In the genomic region with DNA sequence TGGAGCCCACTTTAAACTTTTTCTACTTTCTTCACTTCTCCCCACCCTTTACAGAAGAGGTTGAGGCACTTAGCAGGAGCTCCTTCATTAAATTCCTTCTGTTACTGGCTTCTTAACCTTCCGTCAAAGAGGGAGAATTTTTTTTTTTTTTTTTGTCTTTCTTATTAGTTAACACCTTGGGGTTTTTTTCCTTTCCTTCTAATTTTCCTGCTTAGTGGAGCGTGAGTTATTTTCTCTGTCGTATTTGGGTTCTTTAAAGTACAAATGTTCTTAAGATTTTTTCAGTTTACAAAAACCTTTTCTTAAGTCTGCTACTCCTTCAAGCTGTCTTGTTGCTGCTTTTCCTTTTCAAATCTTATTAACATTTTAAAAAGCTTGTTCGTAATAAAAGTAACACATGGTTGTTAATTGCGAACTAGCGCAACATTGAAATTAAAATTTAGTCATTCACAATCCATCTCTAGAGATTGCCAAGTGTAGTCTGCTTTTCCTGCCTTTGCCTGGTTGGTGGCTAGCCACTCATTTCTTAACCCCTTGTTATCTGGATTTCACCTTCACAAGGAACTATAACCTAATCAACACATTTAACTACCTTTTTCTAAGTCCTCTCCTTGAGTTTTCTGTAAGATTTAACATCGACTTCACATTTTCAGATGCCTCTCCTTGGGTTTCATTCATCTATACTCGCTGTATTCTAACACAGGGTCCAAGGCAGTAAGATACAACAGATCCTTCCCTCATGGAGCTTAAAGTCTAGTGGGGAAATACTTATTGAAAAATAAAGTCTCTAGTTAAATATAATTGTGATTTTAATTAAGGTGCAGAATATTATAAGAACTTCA, we compare ENCODE assay signal across 8 cellular contexts. TPM values are rescaled to one million over a fixed set of nuclear protein-coding genes. Genes with fewer than 3 reads are reported as not detected.
DNase-seq lines count a peak whose midpoint lies in the region; TF ChIP-seq lines count a peak whose summit lies in the region.

No MANE protein-coding gene starts in this region.

- no peaks in the 10 kb centered on the region for H3K27me3 ChIP-seq in MG63
- H3K27me3 ChIP-seq in neural cell (ENCODE audit: insufficient read depth, low read depth, low read length) = no peaks in the 10 kb centered on the region

- DNase-seq in Caki2 (ENCODE audit: low read depth) = peak; percentile 40
- no peak for DNase-seq in MG63
- DNase-seq in HPDE6-E6E7 (ENCODE audit: extremely low spot score) = no peak
- DNase-seq in KG1 (lab: John Stamatoyannopoulos, UW) = no peak
- no peak for DNase-seq in stimulated activated naive CD4-positive, alpha-beta T cell treated with Interleukin-2 at 50 U/mL for 16 hours (lab: John Stamatoyannopoulos, UW)
- DNase-seq in activated gamma-delta T cell (lab: John Stamatoyannopoulos, UW) = no peak

- no peaks in the 10 kb centered on the region for H3F3A ChIP-seq in neural cell (ENCODE audit: insufficient read depth, low read length, poor library complexity, severe bottlenecking)

- H3K9me3 ChIP-seq in MG63 (no peaks in the 10 kb centered on the region), neural cell (ENCODE audit: low read length) (no peaks in the 10 kb centered on the region)

- TF ChIP-seq CTCF in neural cell (IDR thresholded peaks at IDR 0.05; ENCODE audit: poor library complexity, severe bottlenecking) = no peak

- in situ Hi-C loops in Caki2 (cut with HindIII; ENCODE audit: low pct_unique_long_range_greater_than_20kb, low sequenced_read_pairs) = no loop called here

- no peaks in the 10 kb centered on the region for H3K9me2 ChIP-seq in neural cell (ENCODE audit: insufficient read depth, low read length)

- peak overlapping the region; percentile 75 for H3K4me3 ChIP-seq in MG63
- H3K4me3 ChIP-seq in neural cell (ENCODE audit: low read length) = peak overlapping the region; percentile 76

- TF ChIP-seq RAD21 in neural cell (conservative IDR thresholded peaks at IDR 0.05) = no peak

- H3K27ac ChIP-seq in cingulate gyrus (ENCODE audit: low read depth, low read length) = peak overlapping the region; percentile 39
- no peak overlapping the region for H3K27ac ChIP-seq in neural cell (ENCODE audit: low read length)

- no peak for TF ChIP-seq EP300 in neural cell (conservative IDR thresholded peaks at IDR 0.05; ENCODE audit: poor library complexity, severe bottlenecking)

- peaks cover 68% of the 10 kb centered on the region for H3K79me2 ChIP-seq in neural cell (replicated peaks; ENCODE audit: insufficient read depth, low read length)

- H2AFZ ChIP-seq in neural cell (ENCODE audit: low read depth, low read length) = no peak overlapping the region

- H3K36me3 ChIP-seq in MG63 = peaks cover 5% of the 10 kb centered on the region; the same call in 1 of the 2 replicates
- no peaks in the 10 kb centered on the region for H3K36me3 ChIP-seq in neural cell (ENCODE audit: insufficient read depth, low read length)

- peak overlapping the region; percentile 82 for H3K4me2 ChIP-seq in neural cell (ENCODE audit: low read length)

- H3K9ac ChIP-seq in neural cell (ENCODE audit: low read length) = no peak overlapping the region

- no peaks in the 10 kb centered on the region for H4K20me1 ChIP-seq in neural cell (ENCODE audit: insufficient read depth)

TF ChIP-seq in neural cell, 6 proteins besides CTCF, POLR2A, EP300 and RAD21:
- TF ChIP-seq, protein P1, sequence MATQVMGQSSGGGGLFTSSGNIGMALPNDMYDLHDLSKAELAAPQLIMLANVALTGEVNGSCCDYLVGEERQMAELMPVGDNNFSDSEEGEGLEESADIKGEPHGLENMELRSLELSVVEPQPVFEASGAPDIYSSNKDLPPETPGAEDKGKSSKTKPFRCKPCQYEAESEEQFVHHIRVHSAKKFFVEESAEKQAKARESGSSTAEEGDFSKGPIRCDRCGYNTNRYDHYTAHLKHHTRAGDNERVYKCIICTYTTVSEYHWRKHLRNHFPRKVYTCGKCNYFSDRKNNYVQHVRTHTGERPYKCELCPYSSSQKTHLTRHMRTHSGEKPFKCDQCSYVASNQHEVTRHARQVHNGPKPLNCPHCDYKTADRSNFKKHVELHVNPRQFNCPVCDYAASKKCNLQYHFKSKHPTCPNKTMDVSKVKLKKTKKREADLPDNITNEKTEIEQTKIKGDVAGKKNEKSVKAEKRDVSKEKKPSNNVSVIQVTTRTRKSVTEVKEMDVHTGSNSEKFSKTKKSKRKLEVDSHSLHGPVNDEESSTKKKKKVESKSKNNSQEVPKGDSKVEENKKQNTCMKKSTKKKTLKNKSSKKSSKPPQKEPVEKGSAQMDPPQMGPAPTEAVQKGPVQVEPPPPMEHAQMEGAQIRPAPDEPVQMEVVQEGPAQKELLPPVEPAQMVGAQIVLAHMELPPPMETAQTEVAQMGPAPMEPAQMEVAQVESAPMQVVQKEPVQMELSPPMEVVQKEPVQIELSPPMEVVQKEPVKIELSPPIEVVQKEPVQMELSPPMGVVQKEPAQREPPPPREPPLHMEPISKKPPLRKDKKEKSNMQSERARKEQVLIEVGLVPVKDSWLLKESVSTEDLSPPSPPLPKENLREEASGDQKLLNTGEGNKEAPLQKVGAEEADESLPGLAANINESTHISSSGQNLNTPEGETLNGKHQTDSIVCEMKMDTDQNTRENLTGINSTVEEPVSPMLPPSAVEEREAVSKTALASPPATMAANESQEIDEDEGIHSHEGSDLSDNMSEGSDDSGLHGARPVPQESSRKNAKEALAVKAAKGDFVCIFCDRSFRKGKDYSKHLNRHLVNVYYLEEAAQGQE (IDR thresholded peaks at IDR 0.05; ENCODE audit: borderline replicate concordance) = no peak
- TF ChIP-seq TAF1 (IDR thresholded peaks at IDR 0.05; ENCODE audit: low read depth) (no peak), EZH2 (IDR thresholded peaks at IDR 0.05; ENCODE audit: borderline replicate concordance, insufficient read depth, low read length, poor library complexity, severe bottlenecking) (no peak)

RNA-seq across cellular contexts. Expression of a gene that starts 2.0 kb away (rescaled TPM):
- total RNA-seq in Caki2 (2014; rRNA removed; shearing (Covaris generic); ENCODE audit: low replicate concordance) = 23.7 and 24.6 TPM in 2 replicates
- total RNA-seq in MG63 (2014; rRNA removed; shearing (Covaris generic); ENCODE audit: low replicate concordance) = 32.6 and 35.1 TPM in 2 replicates
- 27.7 and 29.9 TPM in 2 replicates for polyA plus RNA-seq in neural cell
- polyA minus RNA-seq in neural cell = 60.9 and 64.1 TPM in 2 replicates
